In genomic region chr17:41579484-41580243, GRCh38 we compare ENCODE assay signal across 8 cellular contexts. TPM values are rescaled to one million over a fixed set of nuclear protein-coding genes. Genes with fewer than 3 reads are reported as not detected.
DNase-seq lines count a peak whose midpoint lies in the region; ATAC-seq and TF ChIP-seq lines count a peak whose summit lies in the region.

No MANE protein-coding gene starts in this region.

- H3K27me3 ChIP-seq in CD8-positive, alpha-beta memory T cell (ENCODE audit: insufficient read depth, low read length, poor library complexity, severe bottlenecking): peaks cover 6% of the 10 kb centered on the region

- CTCF ChIA-PET in CD8-positive, alpha-beta memory T cell (lab: Charles Lee): interaction anchor here (0.9 to 1.3 kb wide), 2 partner anchors 10 to 69 kb away, joined by 3 to 4 read pairs; no protein-coding TSS in a partner anchor

- H3K4me1 ChIP-seq in CD8-positive, alpha-beta memory T cell (ENCODE audit: insufficient read depth, low read length): no peaks in the 10 kb centered on the region

- no peaks in the 10 kb centered on the region for H3K36me3 ChIP-seq in CD8-positive, alpha-beta memory T cell (ENCODE audit: insufficient read depth, low read length)

- DNase-seq in CD8-positive, alpha-beta memory T cell: peak; percentile 29 to 57 (median 34)
- peak; percentile 75 for DNase-seq in HFF-Myc (ENCODE audit: extremely low read depth, low read depth)
- DNase-seq in NCI-H510A treated with DMSO at 0.1 percent for 48 hours (lab: John Stamatoyannopoulos, UW): peak; percentile 70
- peak; percentile 61 for DNase-seq in activated CD4-positive, alpha-beta T cell treated with anti-CD3 and anti-CD28 coated beads, Interleukin-2, amount 50 U/mL, for 1 hour
- peak; percentile 97 for DNase-seq in ecto neural progenitor cell (ENCODE audit: low spot score)
- DNase-seq in medulla oblongata (ENCODE audit: extremely low spot score): peak; percentile 79
- DNase-seq in stimulated activated CD8-positive, alpha-beta memory T cell treated with anti-CD3 and anti-CD28 coated beads, Interleukin-15, amount 100 ng/mL, for 1 hour (ENCODE audit: low read depth): peak; percentile 27

- peak; percentile 89 for TF ChIP-seq CTCF in HFF-Myc (IDR thresholded peaks at IDR 0.05; ENCODE audit: low read depth, low read length, missing control alignments)

- H3K4me1 Mint-ChIP-seq in CD8-positive, alpha-beta memory T cell: peaks cover 0 to 5% (median 0%) of the 10 kb centered on the region in 3 donors

- no peak for ATAC-seq in GM19455 (IDR thresholded peaks at IDR 0.05; ENCODE audit: unreplicated experiment)

- no peak overlapping the region for H3K4me3 Mint-ChIP-seq in CD8-positive, alpha-beta memory T cell

- H3K9me3 Mint-ChIP-seq in CD8-positive, alpha-beta memory T cell: no peaks in the 10 kb centered on the region

- no peak overlapping the region for H3K27ac ChIP-seq in CD8-positive, alpha-beta memory T cell (ENCODE audit: low read depth, low read length)

- no peaks in the 10 kb centered on the region for H3K9me3 ChIP-seq in CD8-positive, alpha-beta memory T cell (ENCODE audit: low read length)

- no peak overlapping the region for H3K4me3 ChIP-seq in CD8-positive, alpha-beta memory T cell (ENCODE audit: low read length)
- H3K4me3 ChIP-seq in HFF-Myc (replicated peaks; ENCODE audit: low read depth, low read length): no peak overlapping the region

- H3K27me3 Mint-ChIP-seq in CD8-positive, alpha-beta memory T cell: peaks cover 24 to 78% of the 10 kb centered on the region in 2 donors

- no peak overlapping the region for H3K27ac Mint-ChIP-seq in CD8-positive, alpha-beta memory T cell

- no peaks in the 10 kb centered on the region for H3K36me3 Mint-ChIP-seq in CD8-positive, alpha-beta memory T cell

- POLR2A ChIA-PET in CD8-positive, alpha-beta memory T cell (lab: Charles Lee): interaction anchor here (0.6 to 0.7 kb wide), 2 partner anchors 29 to 887 kb away, joined by 3 read pairs; no protein-coding TSS in a partner anchor

RNA-seq across cellular contexts. Expression of gene KRT14, which starts 7.0 kb away (rescaled TPM):
- total RNA-seq in CD8-positive, alpha-beta memory T cell: not detected
- polyA plus RNA-seq in CD8-positive, alpha-beta memory T cell: not detected

RNA-seq across cellular contexts. Expression of gene KRT9, which starts 7.8 kb away (rescaled TPM):
- not detected for total RNA-seq in CD8-positive, alpha-beta memory T cell
- not detected for polyA plus RNA-seq in CD8-positive, alpha-beta memory T cell

RNA-seq across cellular contexts. Expression of gene KRT16, which starts 32.9 kb away (rescaled TPM):
- not detected for total RNA-seq in CD8-positive, alpha-beta memory T cell
- not detected for polyA plus RNA-seq in CD8-positive, alpha-beta memory T cell

RNA-seq across cellular contexts. Expression of gene KRT17, which starts 44.7 kb away (rescaled TPM):
- total RNA-seq in CD8-positive, alpha-beta memory T cell: under 1 TPM in 1 of 2 experiments, not detected in 1; 0.35 TPM
- polyA plus RNA-seq in CD8-positive, alpha-beta memory T cell: not detected

RNA-seq across cellular contexts. Expression of gene KRT19, which starts 51.6 kb away (rescaled TPM):
- not detected for total RNA-seq in CD8-positive, alpha-beta memory T cell
- not detected for polyA plus RNA-seq in CD8-positive, alpha-beta memory T cell

Comparison
In these comparisons a context has a peak if more than half of its experiments do, and no peak if none do; other contexts are left out.
1. DNase-seq: peak in every context shown above with its lines; median percentile 97 in ecto neural progenitor cell; 79 in medulla oblongata; 75 in HFF-Myc; 70 in NCI-H510A treated with DMSO at 0.1 percent for 48 hours; 61 in activated CD4-positive, alpha-beta T cell treated with anti-CD3 and anti-CD28 coated beads, Interleukin-2, amount 50 U/mL, for 1 hour; 34 in CD8-positive, alpha-beta memory T cell; 27 in stimulated activated CD8-positive, alpha-beta memory T cell treated with anti-CD3 and anti-CD28 coated beads, Interleukin-15, amount 100 ng/mL, for 1 hour.